Comparison of ENCODE assay signal across 31 cellular contexts in genomic region chr15:63686352-63686751, GRCh38.
"Had no signal": no experiment of that assay in that cellular context is flagged by ENCODE, and none has a peak within 500 bp of the region (broad histone marks: within the 10 kb centered on the region; RNA-seq: fewer than 3 reads in every experiment).

No MANE protein-coding gene starts in this region.

- FAIRE-seq: astrocyte, bronchial epithelial cell, colon, endometrium, endothelial cell of umbilical vein had no signal

- DNase-seq: activated CD4-positive, alpha-beta memory T cell treated with anti-CD3 and anti-CD28 coated beads for 36 hours; activated CD4-positive, alpha-beta T cell treated with anti-CD3 and anti-CD28 coated beads for 36 hours; activated CD4-positive, alpha-beta T cell treated with anti-CD3 and anti-CD28 coated beads, Interleukin-2, amount 10 ng/mL, durations not matched to agents 24 days and 14 days; activated CD4-positive, CD25-positive, alpha-beta regulatory T cell; activated CD4-positive, CD25-positive, alpha-beta regulatory T cell treated with anti-CD3 and anti-CD28 coated beads, Interleukin-2, amount 50 U/mL, for 72 hours; activated CD8-positive, alpha-beta memory T cell treated with anti-CD3 and anti-CD28 coated beads, Interleukin-2, amount 10 ng/mL, durations not matched to agents 7 days and 5 days; activated CD8-positive, alpha-beta memory T cell treated with anti-CD3 and anti-CD28 coated beads, Interleukin-2, amount 50 U/mL, for 4 hours; activated CD8-positive, alpha-beta T cell treated with anti-CD3 and anti-CD28 coated beads, Interleukin-2, amount 10 ng/mL, durations not matched to agents 7 days and 5 days; activated effector memory CD4-positive, alpha-beta T cell treated with Interleukin-2 at 50 U/mL for 16 hours; activated gamma-delta T cell treated with Interleukin-2 at 50 U/mL for 16 hours; activated naive CD4-positive, alpha-beta T cell treated with anti-CD3 and anti-CD28 coated beads for 36 hours; activated naive CD8-positive, alpha-beta T cell treated with anti-CD3 and anti-CD28 coated beads for 36 hours; activated naive CD8-positive, alpha-beta T cell treated with anti-CD3 and anti-CD28 coated beads, Interleukin-2, amount 50 U/mL, for 24 hours; activated T-cell treated with anti-CD3 and anti-CD28 coated beads, Interleukin-2, amount 50 U/mL, for 4 hours; anterior cingulate cortex; brain microvascular endothelial cell; cortex of kidney; dermis blood vessel endothelial cell; effector CD8-positive, alpha-beta T cell; esophagus squamous epithelium; foreskin melanocyte; heart right ventricle; T-helper 2 cell had no signal

- H3K9me3 ChIP-seq: esophagus squamous epithelium, gastroesophageal sphincter, heart right ventricle had no signal

- ATAC-seq: activated CD4-positive, alpha-beta T cell treated with anti-CD3 and anti-CD28 coated beads for 36 hours; activated CD8-positive, alpha-beta memory T cell treated with anti-CD3 and anti-CD28 coated beads, Interleukin-2, amount 10 ng/mL, durations not matched to agents 7 days and 5 days; activated CD8-positive, alpha-beta T cell treated with anti-CD3 and anti-CD28 coated beads, Interleukin-2, amount 10 ng/mL, durations not matched to agents 7 days and 5 days; activated naive CD8-positive, alpha-beta T cell treated with anti-CD3 and anti-CD28 coated beads, Interleukin-2, amount 50 U/mL, for 24 hours; activated T-cell treated with anti-CD3 and anti-CD28 coated beads, Interleukin-2, amount 50 U/mL, for 4 hours; activated T-helper 17 cell treated with anti-CD3 and anti-CD28 coated beads, Interleukin-2, amount 50 U/mL, for 72 hours; gastroesophageal sphincter; heart right ventricle had no signal

- H3K27me3 ChIP-seq: brain microvascular endothelial cell, esophagus squamous epithelium, gastroesophageal sphincter, heart right ventricle had no signal

- H3K4me3 ChIP-seq: esophagus squamous epithelium, gastroesophageal sphincter, heart right ventricle had no signal

- H3K27ac ChIP-seq: brain microvascular endothelial cell, epithelial cell of prostate, esophagus squamous epithelium, gastroesophageal sphincter, heart right ventricle had no signal

- H3K4me1 ChIP-seq: esophagus squamous epithelium, gastroesophageal sphincter had no signal
